In genomic region chr4:89283975-89284556, GRCh38 we compare ENCODE assay signal across 14 cellular contexts. TPM values are rescaled to one million over a fixed set of nuclear protein-coding genes. Genes with fewer than 3 reads are reported as not detected.
DNase-seq lines count a peak whose midpoint lies in the region; ATAC-seq and TF ChIP-seq lines count a peak whose summit lies in the region.
"Had no signal": no experiment of that assay in that cellular context is flagged by ENCODE, and none has a peak within 500 bp of the region (broad histone marks: within the 10 kb centered on the region; RNA-seq: fewer than 3 reads in every experiment).

No MANE protein-coding gene starts in this region.

- TF ChIP-seq CTCF in MCF 10A (IDR thresholded peaks at IDR 0.05; ENCODE audit: unreplicated experiment) = no peak
- TF ChIP-seq CTCF in mammary epithelial cell (conservative IDR thresholded peaks at IDR 0.05 in 1 of 2, IDR thresholded peaks at IDR 0.05 in 1 of 2; ENCODE audit: extremely low read depth in 1 of 2, insufficient read depth in 1 of 2, low read depth in 1 of 2, low read length in 2 of 2) = no peak
- TF ChIP-seq CTCF in upper lobe of left lung (IDR thresholded peaks at IDR 0.05) = no peak

- ATAC-seq in T-helper 17 cell (peak; percentile 55), upper lobe of left lung (ENCODE audit: low FRiP score in 2 of 2) (no peak)
- ATAC-seq: psoas muscle had no signal

- H3K4me3 Mint-ChIP-seq in MCF 10A (ENCODE audit: unreplicated experiment) = no peak overlapping the region
- H3K4me3 Mint-ChIP-seq in T-helper 17 cell = peak overlapping the region; percentile 91
- H3K4me3 Mint-ChIP-seq: endodermal cell had no signal

- H3K27ac ChIP-seq in mammary epithelial cell (ENCODE audit: insufficient read depth, low read depth, low read length) (no peak overlapping the region), upper lobe of left lung (peak overlapping the region in 3 of 4 donors; percentile 23 to 53 (median 48))
- peak overlapping the region; percentile 85 for H3K27ac ChIP-seq in effector memory CD4-positive, alpha-beta T cell (ENCODE audit: insufficient read depth, low read length, poor library complexity, severe bottlenecking)
- H3K27ac ChIP-seq: psoas muscle, vagina had no signal

- H3K36me3 Mint-ChIP-seq in MCF 10A (ENCODE audit: insufficient read depth, unreplicated experiment) (no peaks in the 10 kb centered on the region), T-helper 17 cell (ENCODE audit: low read depth) (peaks cover 7% of the 10 kb centered on the region)

- no peak overlapping the region for H2AFZ ChIP-seq in mammary epithelial cell (ENCODE audit: low read depth, low read length)

- dilution Hi-C loops in mammary epithelial cell (cut with HindIII; ENCODE audit: low sequenced_read_pairs) = no loop called here

- H4K20me1 ChIP-seq in mammary epithelial cell (ENCODE audit: insufficient read depth, low read length) = no peaks in the 10 kb centered on the region

- no peaks in the 10 kb centered on the region for H3K27me3 Mint-ChIP-seq in MCF 10A (ENCODE audit: insufficient read depth, unreplicated experiment)
- no peaks in the 10 kb centered on the region for H3K27me3 Mint-ChIP-seq in T-helper 17 cell

- H3K27ac Mint-ChIP-seq in MCF 10A (ENCODE audit: low read depth, unreplicated experiment) = peak overlapping the region; percentile 17
- no peak overlapping the region for H3K27ac Mint-ChIP-seq in T-helper 17 cell

- POLR2A ChIA-PET in MCF 10A (lab: Yijun Ruan, JAX) = interaction anchor here (0.6 kb wide), 1 partner anchor 25 kb away, joined by 4 read pairs; no protein-coding TSS in a partner anchor

- no peaks in the 10 kb centered on the region for H3K9me3 Mint-ChIP-seq in MCF 10A (ENCODE audit: unreplicated experiment)
- H3K9me3 Mint-ChIP-seq: endodermal cell had no signal

- 33% methylated on average over 3 of the region's 3 CpGs for WGBS in mammary epithelial cell (ENCODE audit: low coverage, missing lambda C conversion rate)
- 74 to 89% methylated on average over 3 of the region's 3 CpGs for WGBS in upper lobe of left lung, 2 donors

- TF ChIP-seq POLR2A in upper lobe of left lung (IDR thresholded peaks at IDR 0.05) = no peak

- H3K27me3 ChIP-seq in mammary epithelial cell (ENCODE audit: insufficient read depth, low read length) (no peaks in the 10 kb centered on the region), upper lobe of left lung (no peaks in the 10 kb centered on the region)
- H3K27me3 ChIP-seq in effector memory CD4-positive, alpha-beta T cell (replicated peaks; ENCODE audit: control insufficient read depth, insufficient read depth, low read length, poor library complexity, severe bottlenecking) = no peaks in the 10 kb centered on the region
- H3K27me3 ChIP-seq: vagina had no signal

- H3K9ac ChIP-seq in mammary epithelial cell (ENCODE audit: insufficient read depth, low read length) = no peak overlapping the region

- intact Hi-C loops in MCF 10A (cut with micrococcal nuclease) (no loop called here), mammary epithelial cell (cut with micrococcal nuclease) (no loop called here)

- TF ChIP-seq EP300 in upper lobe of left lung (IDR thresholded peaks at IDR 0.05) = no peak

- BruUV-seq in MCF 10A (replicated peaks; lab: Mats Ljungman, UMichigan) (no TSS peak), mammary epithelial cell (replicated peaks; lab: Mats Ljungman, UMichigan) (no TSS peak)

- in situ Hi-C loops in mammary epithelial cell (cut with MboI; ENCODE audit: low sequenced_read_pairs in 2 of 2) = no loop called here

- no peak overlapping the region for H3K4me2 ChIP-seq in mammary epithelial cell (ENCODE audit: insufficient read depth, low read depth, low read length)

- CTCF ChIA-PET in MCF 10A (lab: Yijun Ruan, JAX) (interaction anchor here (1.0 to 2.3 kb wide), 3 partner anchors 29 to 151 kb away, joined by 3 to 8 read pairs (median 8); no protein-coding TSS in a partner anchor), mammary epithelial cell (lab: Charles Lee; ENCODE audit: low non-redundant PET) (no interaction called here)

- H3K36me3 ChIP-seq in mammary epithelial cell (ENCODE audit: insufficient read depth, low read length) = no peaks in the 10 kb centered on the region
- no peaks in the 10 kb centered on the region for H3K36me3 ChIP-seq in effector memory CD4-positive, alpha-beta T cell (ENCODE audit: control insufficient read depth, insufficient read depth, low read length)
- H3K36me3 ChIP-seq in upper lobe of left lung = no peaks in the 10 kb centered on the region
- H3K36me3 ChIP-seq: vagina had no signal

- H3K9me3 ChIP-seq in mammary epithelial cell (replicated peaks; ENCODE audit: insufficient read depth, low read length) (no peaks in the 10 kb centered on the region), T-helper 17 cell (ENCODE audit: control insufficient read depth, low read length, poor library complexity, severe bottlenecking) (no peaks in the 10 kb centered on the region), upper lobe of left lung (no peaks in the 10 kb centered on the region)
- H3K9me3 ChIP-seq in effector memory CD4-positive, alpha-beta T cell (ENCODE audit: control insufficient read depth, low read length) = no peaks in the 10 kb centered on the region
- H3K9me3 ChIP-seq: psoas muscle, vagina had no signal

- H3K4me1 ChIP-seq in mammary epithelial cell (ENCODE audit: insufficient read depth, low read length) (peaks cover 6% of the 10 kb centered on the region), upper lobe of left lung (peaks cover 0 to 13% (median 4%) of the 10 kb centered on the region in 4 donors)
- peaks cover 58% of the 10 kb centered on the region for H3K4me1 ChIP-seq in effector memory CD4-positive, alpha-beta T cell (ENCODE audit: control insufficient read depth, insufficient read depth, low read length, poor library complexity, severe bottlenecking)
- H3K4me1 ChIP-seq: psoas muscle, vagina had no signal

- H3K4me3 ChIP-seq in mammary epithelial cell (replicated peaks in 1 of 3; ENCODE audit: insufficient read depth in 1 of 3, low read depth in 2 of 3, low read length in 3 of 3) (no peak overlapping the region), upper lobe of left lung (no peak overlapping the region)
- peak overlapping the region; percentile 9 for H3K4me3 ChIP-seq in effector memory CD4-positive, alpha-beta T cell (ENCODE audit: insufficient read depth, low read depth, low read length, poor library complexity, severe bottlenecking)
- H3K4me3 ChIP-seq: psoas muscle, vagina had no signal

- no peaks in the 10 kb centered on the region for H3K79me2 ChIP-seq in mammary epithelial cell (ENCODE audit: insufficient read depth, low read length)

- no peak for DNase-seq in MCF 10A (ENCODE audit: unreplicated experiment)
- no peak for DNase-seq in mammary epithelial cell
- no peak for DNase-seq in T-helper 17 cell
- DNase-seq in effector memory CD4-positive, alpha-beta T cell = no peak
- no peak for DNase-seq in upper lobe of left lung
- DNase-seq in AG08395 (ENCODE audit: low spot score) = no peak
- DNase-seq in LoVo (ENCODE audit: low spot score) = no peak
- no peak for DNase-seq in globus pallidus (ENCODE audit: low spot score)
- DNase-seq: endodermal cell, GDM1, NCI-H1694 treated with DMSO at 0.1 percent for 48 hours, NCI-H748 treated with DMSO at 0.1 percent for 48 hours, psoas muscle had no signal

- H3K4me1 Mint-ChIP-seq in MCF 10A (ENCODE audit: insufficient read depth, unreplicated experiment) (peaks cover 12% of the 10 kb centered on the region), T-helper 17 cell (peaks cover 62% of the 10 kb centered on the region)

RNA-seq across cellular contexts. Expression of gene GPRIN3, which starts 23.5 kb away (rescaled TPM):
- total RNA-seq in MCF 10A (2022) = not detected in 2 replicates
- total RNA-seq in mammary epithelial cell = under 1 TPM in 1 of 2 donors, not detected in 1; under 0.01 TPM
- polyA plus RNA-seq in mammary epithelial cell = not detected
- not detected for polyA minus RNA-seq in mammary epithelial cell
- total RNA-seq in T-helper 17 cell = 10 to 100 TPM; 88.5 to 89.7 TPM
- total RNA-seq in upper lobe of left lung = 10 to 100 TPM; 13.6 to 28.0 (median 20.6) TPM

Comparison
In these comparisons a context has a peak if more than half of its experiments do, and no peak if none do; other contexts are left out.
1. RNA of gene GPRIN3, which starts 23.5 kb away (total RNA-seq): 88.5 to 89.7 TPM in T-helper 17 cell and 13.6 to 28.0 TPM in upper lobe of left lung; not detected in MCF 10A and under 0.01 TPM in mammary epithelial cell; every median in the first group is over 10 times any median in the second.